In genomic region chr5:20958641-20959040, GRCh38 we compare ENCODE assay signal across 32 cellular contexts.
"Had no signal": no experiment of that assay in that cellular context is flagged by ENCODE, and none has a peak within 500 bp of the region (broad histone marks: within the 10 kb centered on the region; RNA-seq: fewer than 3 reads in every experiment).

No MANE protein-coding gene starts in this region.

- H3K4me1 ChIP-seq: ascending aorta, breast epithelium, colonic mucosa, esophagus squamous epithelium, gastroesophageal sphincter, heart right ventricle had no signal

- H3K36me3 Mint-ChIP-seq: activated CD4-positive, alpha-beta memory T cell treated with anti-CD3 and anti-CD28 coated beads for 36 hours; activated CD8-positive, alpha-beta memory T cell treated with anti-CD3 and anti-CD28 coated beads, Interleukin-2, amount 10 ng/mL, durations not matched to agents 7 days and 5 days; activated naive CD4-positive, alpha-beta T cell treated with anti-CD3 and anti-CD28 coated beads, Interleukin-2, amount 10 ng/mL, durations not matched to agents 7 days and 5 days; activated naive CD4-positive, alpha-beta T cell treated with anti-CD3 and anti-CD28 coated beads, Interleukin-2, amount 50 U/mL, for 72 hours; activated naive CD8-positive, alpha-beta T cell treated with anti-CD3 and anti-CD28 coated beads, Interleukin-2, amount 10 ng/mL, durations not matched to agents 7 days and 5 days; brain had no signal

- H3K4me3 ChIP-seq: ascending aorta, breast epithelium, cardiac muscle cell, colonic mucosa, esophagus squamous epithelium, gastroesophageal sphincter, heart right ventricle had no signal

- H3K27ac ChIP-seq: ascending aorta, breast epithelium, cardiac muscle cell, colonic mucosa, epithelial cell of prostate, esophagus squamous epithelium, gastroesophageal sphincter, heart right ventricle had no signal

- FAIRE-seq: endometrium, endothelial cell of umbilical vein had no signal

- H3K4me1 Mint-ChIP-seq: activated CD4-positive, alpha-beta T cell treated with anti-CD3 and anti-CD28 coated beads for 36 hours; activated CD4-positive, alpha-beta T cell treated with anti-CD3 and anti-CD28 coated beads, Interleukin-2, amount 10 ng/mL, durations not matched to agents 24 days and 14 days; activated CD8-positive, alpha-beta memory T cell treated with anti-CD3 and anti-CD28 coated beads, Interleukin-2, amount 10 ng/mL, durations not matched to agents 7 days and 5 days; activated naive CD4-positive, alpha-beta T cell treated with anti-CD3 and anti-CD28 coated beads, Interleukin-2, amount 10 ng/mL, durations not matched to agents 7 days and 5 days; activated naive CD8-positive, alpha-beta T cell treated with anti-CD3 and anti-CD28 coated beads, Interleukin-2, amount 10 ng/mL, durations not matched to agents 7 days and 5 days; brain had no signal

- H3K4me3 Mint-ChIP-seq: activated CD4-positive, alpha-beta memory T cell treated with anti-CD3 and anti-CD28 coated beads for 36 hours; activated CD4-positive, alpha-beta T cell treated with anti-CD3 and anti-CD28 coated beads for 36 hours; activated CD4-positive, alpha-beta T cell treated with anti-CD3 and anti-CD28 coated beads, Interleukin-2, amount 10 ng/mL, durations not matched to agents 24 days and 14 days; activated CD8-positive, alpha-beta memory T cell treated with anti-CD3 and anti-CD28 coated beads, Interleukin-2, amount 10 ng/mL, durations not matched to agents 7 days and 5 days; activated CD8-positive, alpha-beta T cell treated with anti-CD3 and anti-CD28 coated beads, Interleukin-2, amount 10 ng/mL, durations not matched to agents 7 days and 5 days; activated naive CD4-positive, alpha-beta T cell treated with anti-CD3 and anti-CD28 coated beads, Interleukin-2, amount 10 ng/mL, durations not matched to agents 7 days and 5 days; activated naive CD8-positive, alpha-beta T cell treated with anti-CD3 and anti-CD28 coated beads, Interleukin-2, amount 10 ng/mL, durations not matched to agents 7 days and 5 days; activated T-helper 1 cell treated with anti-CD3 and anti-CD28 coated beads, Interleukin-12 subunit alpha, Interleukin-12 subunit beta, Interleukin-2, Interleukin-4 antibody, amounts not matched to agents 30 ng/mL and 10 ng/mL and 1 ng/mL, durations not matched to agents 14 hours and 24 hours and 36 hours; brain had no signal

- ATAC-seq: activated CD4-positive, alpha-beta T cell treated with anti-CD3 and anti-CD28 coated beads for 36 hours; activated CD8-positive, alpha-beta memory T cell treated with anti-CD3 and anti-CD28 coated beads, Interleukin-2, amount 10 ng/mL, durations not matched to agents 7 days and 5 days; activated CD8-positive, alpha-beta T cell treated with anti-CD3 and anti-CD28 coated beads, Interleukin-2, amount 10 ng/mL, durations not matched to agents 7 days and 5 days; activated naive CD4-positive, alpha-beta T cell treated with anti-CD3 and anti-CD28 coated beads, Interleukin-2, amount 50 U/mL, for 72 hours; gastroesophageal sphincter; heart right ventricle had no signal

- DNase-seq: activated CD4-positive, alpha-beta memory T cell treated with anti-CD3 and anti-CD28 coated beads for 36 hours; activated CD4-positive, alpha-beta T cell treated with anti-CD3 and anti-CD28 coated beads for 36 hours; activated CD4-positive, alpha-beta T cell treated with anti-CD3 and anti-CD28 coated beads, Interleukin-2, amount 10 ng/mL, durations not matched to agents 24 days and 14 days; activated CD4-positive, CD25-positive, alpha-beta regulatory T cell; activated CD4-positive, CD25-positive, alpha-beta regulatory T cell treated with anti-CD3 and anti-CD28 coated beads, Interleukin-2, amount 50 U/mL, for 72 hours; activated CD8-positive, alpha-beta memory T cell treated with anti-CD3 and anti-CD28 coated beads, Interleukin-2, amount 10 ng/mL, durations not matched to agents 7 days and 5 days; activated CD8-positive, alpha-beta memory T cell treated with anti-CD3 and anti-CD28 coated beads, Interleukin-2, amount 50 U/mL, for 4 hours; activated CD8-positive, alpha-beta T cell treated with anti-CD3 and anti-CD28 coated beads, Interleukin-2, amount 10 ng/mL, durations not matched to agents 7 days and 5 days; activated gamma-delta T cell; activated naive CD4-positive, alpha-beta T cell; activated naive CD4-positive, alpha-beta T cell treated with anti-CD3 and anti-CD28 coated beads, Interleukin-2, amount 10 ng/mL, durations not matched to agents 7 days and 5 days; activated naive CD8-positive, alpha-beta T cell treated with anti-CD3 and anti-CD28 coated beads, Interleukin-2, amount 10 ng/mL, durations not matched to agents 7 days and 5 days; activated T-cell treated with anti-CD3 and anti-CD28 coated beads, Interleukin-2, amount 50 U/mL, for 1 hour; activated T-cell treated with anti-CD3 and anti-CD28 coated beads, Interleukin-2, amount 50 U/mL, for 48 hours; central memory CD4-positive, alpha-beta T cell; cerebellar nuclear complex; colonic mucosa; effector CD8-positive, alpha-beta T cell; esophagus squamous epithelium; foreskin melanocyte; heart right ventricle; T-helper 2 cell had no signal

- H3K27me3 Mint-ChIP-seq: activated CD4-positive, alpha-beta memory T cell treated with anti-CD3 and anti-CD28 coated beads for 36 hours; activated CD4-positive, alpha-beta T cell treated with anti-CD3 and anti-CD28 coated beads for 36 hours; activated CD4-positive, alpha-beta T cell treated with anti-CD3 and anti-CD28 coated beads, Interleukin-2, amount 10 ng/mL, durations not matched to agents 24 days and 14 days; activated CD8-positive, alpha-beta memory T cell treated with anti-CD3 and anti-CD28 coated beads, Interleukin-2, amount 10 ng/mL, durations not matched to agents 7 days and 5 days; activated naive CD4-positive, alpha-beta T cell treated with anti-CD3 and anti-CD28 coated beads, Interleukin-2, amount 10 ng/mL, durations not matched to agents 7 days and 5 days; activated naive CD8-positive, alpha-beta T cell treated with anti-CD3 and anti-CD28 coated beads, Interleukin-2, amount 10 ng/mL, durations not matched to agents 7 days and 5 days; brain had no signal

- H3K27me3 ChIP-seq: ascending aorta, breast epithelium, cardiac muscle cell, colonic mucosa, esophagus squamous epithelium, gastroesophageal sphincter, heart right ventricle had no signal

- H3K9me3 Mint-ChIP-seq: brain had no signal

- H3K27ac Mint-ChIP-seq: activated CD4-positive, alpha-beta memory T cell treated with anti-CD3 and anti-CD28 coated beads for 36 hours; activated CD4-positive, alpha-beta T cell treated with anti-CD3 and anti-CD28 coated beads for 36 hours; activated CD4-positive, alpha-beta T cell treated with anti-CD3 and anti-CD28 coated beads, Interleukin-2, amount 10 ng/mL, durations not matched to agents 24 days and 14 days; activated CD8-positive, alpha-beta memory T cell treated with anti-CD3 and anti-CD28 coated beads, Interleukin-2, amount 10 ng/mL, durations not matched to agents 7 days and 5 days; activated CD8-positive, alpha-beta T cell treated with anti-CD3 and anti-CD28 coated beads, Interleukin-2, amount 10 ng/mL, durations not matched to agents 7 days and 5 days; activated naive CD4-positive, alpha-beta T cell treated with anti-CD3 and anti-CD28 coated beads, Interleukin-2, amount 10 ng/mL, durations not matched to agents 7 days and 5 days; activated naive CD4-positive, alpha-beta T cell treated with anti-CD3 and anti-CD28 coated beads, Interleukin-2, amount 50 U/mL, for 72 hours; activated naive CD8-positive, alpha-beta T cell treated with anti-CD3 and anti-CD28 coated beads, Interleukin-2, amount 10 ng/mL, durations not matched to agents 7 days and 5 days; activated T-helper 1 cell treated with anti-CD3 and anti-CD28 coated beads, Interleukin-12 subunit alpha, Interleukin-12 subunit beta, Interleukin-2, Interleukin-4 antibody, amounts not matched to agents 30 ng/mL and 10 ng/mL and 1 ng/mL, durations not matched to agents 14 hours and 24 hours and 36 hours; brain had no signal

- H3K36me3 ChIP-seq: ascending aorta, breast epithelium, cardiac muscle cell, colonic mucosa, esophagus squamous epithelium, gastroesophageal sphincter, heart right ventricle had no signal

- H3K9me3 ChIP-seq: ascending aorta, colonic mucosa, esophagus squamous epithelium had no signal
